In genomic region chr1:71967670-71968069, GRCh38 we compare ENCODE assay signal across 15 cellular contexts.
DNase-seq lines count a peak whose midpoint lies in the region; ATAC-seq and TF ChIP-seq lines count a peak whose summit lies in the region.
"Had no signal": no experiment of that assay in that cellular context is flagged by ENCODE, and none has a peak within 500 bp of the region (broad histone marks: within the 10 kb centered on the region; RNA-seq: fewer than 3 reads in every experiment).

No MANE protein-coding gene starts in this region.

- H3K27me3 ChIP-seq in Loucy (ENCODE audit: insufficient read depth, low read length, poor library complexity, severe bottlenecking) = no peaks in the 10 kb centered on the region
- H3K27me3 ChIP-seq: BLaER1 had no signal

- no peak overlapping the region for H3K4me3 ChIP-seq in Loucy (ENCODE audit: low read length, poor library complexity, severe bottlenecking)
- H3K4me3 ChIP-seq: BLaER1 had no signal

- no peak overlapping the region for H3K9ac ChIP-seq in Loucy (ENCODE audit: low read depth, low read length, poor library complexity, severe bottlenecking)
- H3K9ac ChIP-seq: BLaER1 had no signal

- no peak for DNase-seq in posterior vena cava (ENCODE audit: low spot score)
- DNase-seq in activated effector memory CD4-positive, alpha-beta T cell treated with Interleukin-2 at 50 U/mL for 16 hours = no peak
- DNase-seq: activated CD4-positive, alpha-beta T cell treated with anti-CD3 and anti-CD28 coated beads for 1 hour; activated naive CD8-positive, alpha-beta T cell treated with anti-CD3 and anti-CD28 coated beads, Interleukin-2, amount 50 U/mL, for 24 hours; activated T-cell treated with anti-CD3 and anti-CD28 coated beads, Interleukin-2, amount 50 U/mL, for 1 hour; DMS153; MM.1S; naive thymus-derived CD4-positive, alpha-beta T cell; NCI-H748 treated with DMSO at 0.1 percent for 48 hours had no signal

- H3K79me2 ChIP-seq in Loucy (ENCODE audit: insufficient read depth, low read length) = no peaks in the 10 kb centered on the region

- no peaks in the 10 kb centered on the region for H3K9me3 ChIP-seq in Loucy (ENCODE audit: insufficient read depth, low read depth, low read length)
- H3K9me3 ChIP-seq: BLaER1 had no signal

- intact Hi-C loops in posterior vena cava (cut with DNase I) = no loop called here

- no peaks in the 10 kb centered on the region for H3K36me3 ChIP-seq in Loucy (ENCODE audit: insufficient read depth, low read length)
- H3K36me3 ChIP-seq: BLaER1 had no signal

- H3K4me2 ChIP-seq in Loucy (ENCODE audit: low read depth, low read length, poor library complexity, severe bottlenecking) = peak overlapping the region; percentile 18
- H3K4me2 ChIP-seq: BLaER1 had no signal

- no peaks in the 10 kb centered on the region for H3K9me2 ChIP-seq in Loucy (replicated peaks; ENCODE audit: low read depth, low read length)

- H4K20me1 ChIP-seq in Loucy (ENCODE audit: insufficient read depth, low read length, poor library complexity, severe bottlenecking) = no peaks in the 10 kb centered on the region
- H4K20me1 ChIP-seq: BLaER1 had no signal

- H2AFZ ChIP-seq in Loucy (ENCODE audit: low read length) = peak overlapping the region; percentile 28; the same call in 1 of the 2 replicates

- no peak for TF ChIP-seq CTCF in Loucy (conservative IDR thresholded peaks at IDR 0.05; ENCODE audit: low read length)

- peak; percentile 77 for ATAC-seq in GM18519 (IDR thresholded peaks at IDR 0.05; ENCODE audit: low FRiP score, unreplicated experiment)
- ATAC-seq in GM21423 (IDR thresholded peaks at IDR 0.05; ENCODE audit: unreplicated experiment) = peak; percentile 90
- ATAC-seq in HG03060 (IDR thresholded peaks at IDR 0.05; ENCODE audit: low read depth, unreplicated experiment) = peak; percentile 94
- no peak for ATAC-seq in SK-N-SH treated with all-trans-retinoic acid at 6 μM for 48 hours
- ATAC-seq: activated naive CD8-positive, alpha-beta T cell treated with anti-CD3 and anti-CD28 coated beads, Interleukin-2, amount 50 U/mL, for 24 hours; naive thymus-derived CD4-positive, alpha-beta T cell had no signal

- H3F3A ChIP-seq in Loucy (ENCODE audit: low read depth) = no peaks in the 10 kb centered on the region

- peaks cover 7% of the 10 kb centered on the region for H3K4me1 ChIP-seq in Loucy (ENCODE audit: insufficient read depth, low read length, poor library complexity, severe bottlenecking)
- H3K4me1 ChIP-seq: BLaER1 had no signal

TF ChIP-seq in SK-N-SH treated with all-trans-retinoic acid at 6 μM for 48 hours, 23 proteins besides CTCF, POLR2A, EP300 and RAD21:
- no peak for TF ChIP-seq ARNTL (CRISPR knock-in tag; IDR thresholded peaks at IDR 0.05; ENCODE audit: borderline replicate concordance, low read depth)
- no peak for TF ChIP-seq GLIS3 (CRISPR knock-in tag; IDR thresholded peaks at IDR 0.05)
- TF ChIP-seq TOX (CRISPR knock-in tag; IDR thresholded peaks at IDR 0.05; ENCODE audit: borderline replicate concordance) = no peak
- no peak for TF ChIP-seq ESRRG (CRISPR knock-in tag; IDR thresholded peaks at IDR 0.05)
